In genomic region chr7:43639858-43640491, GRCh38 we compare ENCODE assay signal across 9 cellular contexts. TPM values are rescaled to one million over a fixed set of nuclear protein-coding genes. Genes with fewer than 3 reads are reported as not detected.
A peak's percentile ranks its signal among the peaks of the same experiment; 100 is the strongest.
DNase-seq lines count a peak whose midpoint lies in the region; ATAC-seq lines count a peak whose summit lies in the region.
"Had no signal": no experiment of that assay in that cellular context is flagged by ENCODE, and none has a peak within 500 bp of the region (broad histone marks: within the 10 kb centered on the region; RNA-seq: fewer than 3 reads in every experiment).

No MANE protein-coding gene starts in this region.

- no peak overlapping the region for H3K4me3 ChIP-seq in GM23248

- H3K27ac ChIP-seq in GM23248 = peak overlapping the region; percentile 82
- H3K27ac ChIP-seq: HL-60 had no signal

- in situ Hi-C loops in GM23248 (cut with MboI) = no loop called here

- H3K79me2 ChIP-seq in GM23248 (ENCODE audit: insufficient read depth) = peaks cover 79% of the 10 kb centered on the region

- no peaks in the 10 kb centered on the region for H3K9me3 ChIP-seq in GM23248 (ENCODE audit: low read depth)

- H3F3A ChIP-seq in GM23248 (ENCODE audit: insufficient read depth) = peaks cover 78% of the 10 kb centered on the region

- H3K9me2 ChIP-seq in GM23248 (ENCODE audit: insufficient read depth) = no peaks in the 10 kb centered on the region

- H3K4me1 ChIP-seq in GM23248 (ENCODE audit: insufficient read depth) = peaks cover 51% of the 10 kb centered on the region

- H3K27me3 ChIP-seq in GM23248 (replicated peaks; ENCODE audit: insufficient read depth) = no peaks in the 10 kb centered on the region

- peak overlapping the region; percentile 35 for H3K4me2 ChIP-seq in GM23248 (ENCODE audit: unreplicated experiment)

- H2AFZ ChIP-seq in GM23248 = no peak overlapping the region

- peaks cover 47% of the 10 kb centered on the region; the same call in 1 of the 2 replicates for H3K36me3 ChIP-seq in GM23248 (ENCODE audit: low read depth)

- WGBS in GM23248 (ENCODE audit: low coverage in 1 of 2, low lambda C conversion rate in 2 of 2, missing lambda C conversion rate in 2 of 2), 2 experiments = 77 to 78% methylated on average over 6 of the region's 6 CpGs

- peak overlapping the region; percentile 66 for H3K9ac ChIP-seq in GM23248

- ATAC-seq in HG03457 (IDR thresholded peaks at IDR 0.05; ENCODE audit: unreplicated experiment) (no peak), HG03565 (IDR thresholded peaks at IDR 0.05; ENCODE audit: unreplicated experiment) (no peak)

- DNase-seq in GM23248 (peak; percentile 83), NCI-H748 (lab: John Stamatoyannopoulos, UW; ENCODE audit: unreplicated experiment) (peak; percentile 98), dermis microvascular lymphatic vessel endothelial cell (ENCODE audit: low read depth in 2 of 2) (peak; percentile 97 to 98), mucosa of gallbladder (ENCODE audit: low spot score) (peak; percentile 65), NOMO-1 treated with DMSO at 0.1 percent for 48 hours (lab: John Stamatoyannopoulos, UW; ENCODE audit: unreplicated experiment) (no peak)
- DNase-seq in activated CD8-positive, alpha-beta memory T cell treated with anti-CD3 and anti-CD28 coated beads, Interleukin-2, amount 50 U/mL, for 4 hours = no peak

- H4K20me1 ChIP-seq in GM23248 (ENCODE audit: insufficient read depth) = no peaks in the 10 kb centered on the region

RNA-seq across cellular contexts. Expression of gene STK17A, which starts 57.1 kb away (rescaled TPM):
- total RNA-seq in GM23248 (2014; rRNA removed; shearing (Covaris generic)) = 132 and 137 TPM in 2 replicates
- 102 TPM in 2 replicates for polyA plus RNA-seq in GM23248 (2016; fragmentation: Nextera tagmentation; extraction: Ambion mirVana)
- total RNA-seq in dermis microvascular lymphatic vessel endothelial cell (28.4 and 33.5 TPM in 2 replicates), mucosa of gallbladder (16.1 TPM)

Comparison
In these comparisons a context has a peak if more than half of its experiments do, and no peak if none do; other contexts are left out.
1. DNase-seq: peak in GM23248 (single experiment), NCI-H748 (single experiment), dermis microvascular lymphatic vessel endothelial cell (2 of 2) and mucosa of gallbladder (single experiment); none in activated CD8-positive, alpha-beta memory T cell treated with anti-CD3 and anti-CD28 coated beads, Interleukin-2, amount 50 U/mL, for 4 hours (single experiment) and NOMO-1 treated with DMSO at 0.1 percent for 48 hours (single experiment).